In the genomic region with DNA sequence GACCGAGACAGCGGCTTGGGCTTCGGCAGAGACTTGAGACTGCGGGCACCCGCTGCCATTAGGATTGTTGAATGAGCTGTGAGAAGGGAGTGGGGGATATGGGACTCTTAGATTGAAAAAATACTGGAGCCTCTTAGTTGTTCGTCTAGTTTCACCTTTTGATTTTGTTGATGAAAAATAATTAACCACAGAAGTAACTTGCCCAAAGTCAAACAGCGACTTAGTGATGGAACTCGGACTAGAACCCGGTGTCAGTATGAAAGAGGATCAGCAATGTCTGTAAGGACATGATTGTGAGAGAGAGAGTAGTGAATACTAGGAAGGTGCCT, we compare ENCODE assay signal across 8 cellular contexts. TPM values are rescaled to one million over a fixed set of nuclear protein-coding genes. Genes with fewer than 3 reads are reported as not detected.
DNase-seq lines count a peak whose midpoint lies in the region; ATAC-seq and TF ChIP-seq lines count a peak whose summit lies in the region.

No MANE protein-coding gene starts in this region.

- DNase-seq in right atrium auricular region (ENCODE audit: low spot score) (no peak), Right ventricle myocardium superior (no peak), colonic mucosa (peak; percentile 19), mucosa of descending colon (no peak), hippocampal formation (lab: John Stamatoyannopoulos, UW) (no peak), SW 1271 (lab: John Stamatoyannopoulos, UW) (no peak), CD1c-positive myeloid dendritic cell (ENCODE audit: extremely low spot score) (no peak)
- no peak for DNase-seq in activated CD4-positive, alpha-beta T cell treated with anti-CD3 and anti-CD28 coated beads for 48 hours

- no peaks in the 10 kb centered on the region for H3K36me3 ChIP-seq in right atrium auricular region
- no peaks in the 10 kb centered on the region for H3K36me3 ChIP-seq in colonic mucosa
- H3K36me3 ChIP-seq in mucosa of descending colon (ENCODE audit: low read depth): no peaks in the 10 kb centered on the region

- H3K9me3 ChIP-seq in right atrium auricular region (no peaks in the 10 kb centered on the region), colonic mucosa (no peaks in the 10 kb centered on the region), mucosa of descending colon (no peaks in the 10 kb centered on the region)

- H3K9ac ChIP-seq in colonic mucosa (ENCODE audit: low read depth in 2 of 2, low read length in 2 of 2): peak overlapping the region in 1 of 2 donors; percentile 86

- intact Hi-C loops in Right ventricle myocardium superior (cut with DNase I) (no loop called here), colonic mucosa (cut with DNase I) (no loop called here), mucosa of descending colon (cut with DNase I, micrococcal nuclease) (no loop called here)

- TF ChIP-seq CTCF in right atrium auricular region (IDR thresholded peaks at IDR 0.05): no peak
- TF ChIP-seq CTCF in colonic mucosa (IDR thresholded peaks at IDR 0.05): no peak
- TF ChIP-seq CTCF in mucosa of descending colon (IDR thresholded peaks at IDR 0.05): no peak

- H3K27me3 ChIP-seq in right atrium auricular region (no peaks in the 10 kb centered on the region), colonic mucosa (no peaks in the 10 kb centered on the region)

- H3K27ac ChIP-seq in right atrium auricular region: peak overlapping the region; percentile 78 to 95
- H3K27ac ChIP-seq in colonic mucosa: peak overlapping the region; percentile 89

- H3K4me3 ChIP-seq in right atrium auricular region (peak overlapping the region; percentile 52 to 81), colonic mucosa (peak overlapping the region; percentile 63), mucosa of descending colon (peak overlapping the region; percentile 62)

- H3K4me1 ChIP-seq in right atrium auricular region (peaks cover 0 to 37% of the 10 kb centered on the region in 2 donors), colonic mucosa (no peaks in the 10 kb centered on the region), mucosa of descending colon (ENCODE audit: low read depth) (peaks cover 21% of the 10 kb centered on the region)

- ATAC-seq in Right ventricle myocardium superior (ENCODE audit: poor library complexity) (no peak), mucosa of descending colon (no peak)

RNA-seq across cellular contexts. Expression of a gene that starts 0.5 kb away (rescaled TPM):
- total RNA-seq in right atrium auricular region (10 to 100 TPM; 44.1 to 49.6 TPM), Right ventricle myocardium superior (43.2 TPM), colonic mucosa (10 to 100 TPM; 47.2 to 75.6 TPM), mucosa of descending colon (10 to 100 TPM; 65.1 to 86.9 (median 71.6) TPM)
